In genomic region chr6:137218473-137218916, GRCh38 we compare ENCODE assay signal across 8 cellular contexts. TPM values are rescaled to one million over a fixed set of nuclear protein-coding genes. Genes with fewer than 3 reads are reported as not detected.
A peak's percentile ranks its signal among the peaks of the same experiment; 100 is the strongest.
DNase-seq lines count a peak whose midpoint lies in the region; ATAC-seq and TF ChIP-seq lines count a peak whose summit lies in the region.

No MANE protein-coding gene starts in this region.

- TF ChIP-seq POLR2A in adrenal gland (IDR thresholded peaks at IDR 0.05), result no peak

- peaks cover 19 to 74% of the 10 kb centered on the region in 2 donors for H3K4me1 ChIP-seq in adrenal gland (replicated peaks in 1 of 2)
- peaks cover 92% of the 10 kb centered on the region for H3K4me1 ChIP-seq in left ventricle myocardium inferior
- H3K4me1 ChIP-seq in rectal smooth muscle tissue (ENCODE audit: control insufficient read depth, insufficient read depth, low read length), result peaks cover 11% of the 10 kb centered on the region

- H3K9ac ChIP-seq in rectal smooth muscle tissue (ENCODE audit: low read length), result peak overlapping the region; percentile 99

- 0 to 1% (median 1%) methylated on average over 13 of the region's 13 CpGs for WGBS in adrenal gland, 4 donors

- H3K27ac ChIP-seq in adrenal gland, result peak overlapping the region; percentile 97 to 100 (median 99)
- peak overlapping the region; percentile 99 for H3K27ac ChIP-seq in left ventricle myocardium inferior (replicated peaks)
- peak overlapping the region; percentile 98 for H3K27ac ChIP-seq in rectal smooth muscle tissue (ENCODE audit: low read depth, low read length)

- TF ChIP-seq CTCF in AG09309 (IDR thresholded peaks at IDR 0.05; ENCODE audit: control insufficient read depth, insufficient read depth, low read depth, low read length, missing control alignments) (no peak), adrenal gland (IDR thresholded peaks at IDR 0.05) (no peak), left ventricle myocardium inferior (IDR thresholded peaks at IDR 0.05; ENCODE audit: borderline replicate concordance) (no peak)

- H3K36me3 ChIP-seq in adrenal gland (replicated peaks in 1 of 2) (no peaks in the 10 kb centered on the region), left ventricle myocardium inferior (no peaks in the 10 kb centered on the region), rectal smooth muscle tissue (ENCODE audit: control insufficient read depth, insufficient read depth, low read length) (no peaks in the 10 kb centered on the region)

- peak overlapping the region; percentile 67 for H3K4me3 ChIP-seq in AG09309 (ENCODE audit: control insufficient read depth, low read depth, low read length)
- peak overlapping the region; percentile 39 to 98 (median 86) for H3K4me3 ChIP-seq in adrenal gland
- H3K4me3 ChIP-seq in left ventricle myocardium inferior, result peak overlapping the region; percentile 78
- H3K4me3 ChIP-seq in rectal smooth muscle tissue (ENCODE audit: low read length), result peak overlapping the region; percentile 97

- intact Hi-C loops in adrenal gland (cut with DNase I), result no loop called here
- intact Hi-C loops in left ventricle myocardium inferior (cut with micrococcal nuclease), result no loop called here

- H3K27me3 ChIP-seq in adrenal gland (no peaks in the 10 kb centered on the region), left ventricle myocardium inferior (ENCODE audit: low read depth) (no peaks in the 10 kb centered on the region), rectal smooth muscle tissue (ENCODE audit: control insufficient read depth, insufficient read depth, low read length) (no peaks in the 10 kb centered on the region)

- no peak for DNase-seq in AG09309 (ENCODE audit: low read depth)
- DNase-seq in RPMI7951 (ENCODE audit: low read depth), result peak; percentile 90
- DNase-seq in adrenal gland, result peak; percentile 60 to 88 (median 74)
- DNase-seq in left ventricle myocardium inferior, result no peak
- no peak for DNase-seq in NCI-H2029 treated with DMSO at 0.1 percent for 48 hours (lab: John Stamatoyannopoulos, UW)

- peak; percentile 28 for ATAC-seq in GM18520 (IDR thresholded peaks at IDR 0.05; ENCODE audit: unreplicated experiment)
- peak; percentile 46 for ATAC-seq in HG03159 (IDR thresholded peaks at IDR 0.05; ENCODE audit: unreplicated experiment)

- H3K9me3 ChIP-seq in adrenal gland (replicated peaks in 1 of 3) (no peaks in the 10 kb centered on the region), left ventricle myocardium inferior (replicated peaks) (no peaks in the 10 kb centered on the region)

RNA-seq across cellular contexts. Expression of gene IFNGR1, which starts 0.7 kb away (rescaled TPM):
- 43.7 and 55.2 TPM in 2 replicates for total RNA-seq in RPMI7951 (2014; rRNA removed; shearing (Covaris generic))
- total RNA-seq in adrenal gland (100 to 1,000 TPM in 1 of 8 donors, 10 to 100 TPM in 7; 55.5 to 104 (median 73.3) TPM), left ventricle myocardium inferior (97.6 TPM)
- 100 to 1,000 TPM in 1 of 3 donors, 10 to 100 TPM in 2; 61.5 to 110 (median 65.0) TPM for polyA plus RNA-seq in adrenal gland

RNA-seq across cellular contexts. Expression of gene IL22RA2, which starts 45.1 kb away (rescaled TPM):
- total RNA-seq in RPMI7951 (2014; rRNA removed; shearing (Covaris generic)), result not detected in 2 replicates
- total RNA-seq in adrenal gland, result not detected
- not detected for polyA plus RNA-seq in adrenal gland
- not detected for total RNA-seq in left ventricle myocardium inferior

Comparison
In these comparisons a context has a peak if more than half of its experiments do, and no peak if none do; other contexts are left out.
1. DNase-seq: peak in RPMI7951 (single experiment) and adrenal gland (7 of 7); none in AG09309 (single experiment), left ventricle myocardium inferior (single experiment) and NCI-H2029 treated with DMSO at 0.1 percent for 48 hours (single experiment).
2. Peak in every context shown above with its lines, with median percentiles within 50 percentile points of each other: H3K4me3 ChIP-seq and H3K27ac ChIP-seq.